In genomic region chr2:111534816-111535803, GRCh38 we compare ENCODE assay signal across 8 cellular contexts.
DNase-seq lines count a peak whose midpoint lies in the region; ATAC-seq and TF ChIP-seq lines count a peak whose summit lies in the region.

No MANE protein-coding gene starts in this region.

- H3K4me1 Mint-ChIP-seq in activated CD4-positive, alpha-beta T cell treated with anti-CD3 and anti-CD28 coated beads for 36 hours, result peaks cover 27% of the 10 kb centered on the region

- CTCF ChIA-PET in activated CD4-positive, alpha-beta T cell treated with anti-CD3 and anti-CD28 coated beads for 36 hours (lab: Charles Lee), result interaction anchor here (1.0 kb wide), 1 partner anchor 164 kb away, joined by 4 read pairs; no protein-coding TSS in a partner anchor

- intact Hi-C loops in activated CD4-positive, alpha-beta T cell treated with anti-CD3 and anti-CD28 coated beads for 36 hours (cut with DNase I, micrococcal nuclease), result no loop called here
- intact Hi-C loops in ovary (cut with DNase I), result no loop called here

- no peaks in the 10 kb centered on the region for H3K27me3 ChIP-seq in ovary

- peaks cover 21% of the 10 kb centered on the region for H3K27me3 Mint-ChIP-seq in activated CD4-positive, alpha-beta T cell treated with anti-CD3 and anti-CD28 coated beads for 36 hours

- no peak for ATAC-seq in activated CD4-positive, alpha-beta T cell treated with anti-CD3 and anti-CD28 coated beads for 36 hours
- ATAC-seq in HG03135 (IDR thresholded peaks at IDR 0.05; ENCODE audit: unreplicated experiment), result no peak

- no peaks in the 10 kb centered on the region for H3K36me3 Mint-ChIP-seq in activated CD4-positive, alpha-beta T cell treated with anti-CD3 and anti-CD28 coated beads for 36 hours (ENCODE audit: low read depth)

- 20 to 33% (median 20%) methylated on average over 8 of the region's 8 CpGs for WGBS in ovary, 3 donors

- H3K9me3 ChIP-seq in ovary, result no peaks in the 10 kb centered on the region

- no peak for DNase-seq in activated CD4-positive, alpha-beta T cell treated with anti-CD3 and anti-CD28 coated beads for 36 hours
- no peak for DNase-seq in activated CD4-positive, alpha-beta T cell treated with anti-CD3 and anti-CD28 coated beads, Interleukin-2, amount 50 U/mL, for 4 hours
- peak; percentile 26 for DNase-seq in SW480 (ENCODE audit: low spot score)
- DNase-seq in glomerular visceral epithelial cell (ENCODE audit: extremely low spot score), result peak; percentile 24
- DNase-seq in smooth muscle cell of the brain vasculature (ENCODE audit: low read depth, low spot score), result peak; percentile 70
- no peak for DNase-seq in ovary
- no peak for DNase-seq in NCI-H2227 (lab: John Stamatoyannopoulos, UW; ENCODE audit: unreplicated experiment)

- no peak for TF ChIP-seq CTCF in ovary (IDR thresholded peaks at IDR 0.05)

- no peak for TF ChIP-seq POLR2A in ovary (IDR thresholded peaks at IDR 0.05)

- no peak overlapping the region for H3K4me3 Mint-ChIP-seq in activated CD4-positive, alpha-beta T cell treated with anti-CD3 and anti-CD28 coated beads for 36 hours

- no peaks in the 10 kb centered on the region for H3K36me3 ChIP-seq in ovary

- no peak overlapping the region for H3K4me3 ChIP-seq in ovary

- H3K27ac Mint-ChIP-seq in activated CD4-positive, alpha-beta T cell treated with anti-CD3 and anti-CD28 coated beads for 36 hours, result peak overlapping the region; percentile 5

- H3K4me1 ChIP-seq in ovary (ENCODE audit: insufficient read depth), result peaks cover 5% of the 10 kb centered on the region

- POLR2A ChIA-PET in activated CD4-positive, alpha-beta T cell treated with anti-CD3 and anti-CD28 coated beads for 36 hours (lab: Charles Lee), result no interaction called here

- no peak for TF ChIP-seq EP300 in ovary (IDR thresholded peaks at IDR 0.05)

- H3K9me3 Mint-ChIP-seq in activated CD4-positive, alpha-beta T cell treated with anti-CD3 and anti-CD28 coated beads for 36 hours (ENCODE audit: low read depth), result no peaks in the 10 kb centered on the region

- no peak overlapping the region for H3K27ac ChIP-seq in ovary

Comparison
In these comparisons a context has a peak if more than half of its experiments do, and no peak if none do; other contexts are left out.
1. DNase-seq: peak in SW480 (single experiment), glomerular visceral epithelial cell (single experiment) and smooth muscle cell of the brain vasculature (single experiment); none in activated CD4-positive, alpha-beta T cell treated with anti-CD3 and anti-CD28 coated beads for 36 hours (single experiment), activated CD4-positive, alpha-beta T cell treated with anti-CD3 and anti-CD28 coated beads, Interleukin-2, amount 50 U/mL, for 4 hours (0 of 2), ovary (0 of 5) and NCI-H2227 (single experiment).